ENCODE assay signal across 16 cellular contexts in genomic region chr6:163547287-163547686, GRCh38.
"Had no signal": no experiment of that assay in that cellular context is flagged by ENCODE, and none has a peak within 500 bp of the region (broad histone marks: within the 10 kb centered on the region; RNA-seq: fewer than 3 reads in every experiment).

No MANE protein-coding gene starts in this region.

- H3K4me3 ChIP-seq: pancreas, spleen, thoracic aorta had no signal

- H3K4me1 ChIP-seq: pancreas had no signal

- DNase-seq: activated gamma-delta T cell treated with Interleukin-2 at 50 U/mL for 16 hours; activated T-cell treated with anti-CD3 and anti-CD28 coated beads, Interleukin-2, amount 50 U/mL, for 1 hour; aorta; cortex of kidney; kidney; nephron progenitor cell; pancreas; spleen; stimulated activated CD4-positive, alpha-beta T cell treated with anti-CD3 and anti-CD28 coated beads, Interleukin-4, amount 100 ng/mL, for 1 hour; stimulated activated naive CD4-positive, alpha-beta T cell had no signal

- H3K27ac ChIP-seq: epithelial cell of prostate, pancreas, spleen, thoracic aorta had no signal

- ATAC-seq: left lobe of liver, pancreas, SK-N-SH treated with all-trans-retinoic acid at 6 μM for 48 hours had no signal

- H3K27me3 ChIP-seq: pancreas, spleen had no signal

- H3K36me3 ChIP-seq: pancreas, thoracic aorta had no signal

- H3K4me3 Mint-ChIP-seq: activated naive CD4-positive, alpha-beta T cell treated with anti-CD3 and anti-CD28 coated beads, Interleukin-2, amount 50 U/mL, for 24 hours; nephron progenitor cell; type B pancreatic cell had no signal

- H3K27ac Mint-ChIP-seq: activated naive CD4-positive, alpha-beta T cell treated with anti-CD3 and anti-CD28 coated beads, Interleukin-2, amount 50 U/mL, for 24 hours; nephron progenitor cell; type B pancreatic cell had no signal

- H3K27me3 Mint-ChIP-seq: activated naive CD4-positive, alpha-beta T cell treated with anti-CD3 and anti-CD28 coated beads, Interleukin-2, amount 50 U/mL, for 24 hours; type B pancreatic cell had no signal

- H3K9me3 ChIP-seq: pancreas, spleen, thoracic aorta had no signal
